ENCODE assay signal across 22 cellular contexts in the genomic region with DNA sequence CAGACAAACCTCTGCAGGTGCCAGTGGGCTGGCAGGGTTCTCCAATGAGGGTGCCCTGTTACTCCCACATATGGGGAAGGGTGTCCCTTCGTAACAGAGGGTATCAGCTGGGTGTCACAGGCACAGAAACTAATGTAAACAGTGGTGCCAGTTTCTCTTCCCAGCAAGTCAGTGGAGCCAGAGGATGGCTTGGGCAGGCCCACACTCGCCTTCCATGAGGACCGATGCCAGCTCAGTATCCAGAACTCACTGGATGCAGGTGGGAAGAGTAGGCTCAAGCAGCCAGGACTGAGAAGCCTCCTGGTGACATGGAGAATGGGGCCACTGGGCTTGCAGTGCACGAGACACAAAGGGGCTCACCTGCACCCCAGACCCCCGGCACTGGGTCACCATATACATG. TPM values are rescaled to one million over a fixed set of nuclear protein-coding genes. Genes with fewer than 3 reads are reported as not detected.
"Had no signal": no experiment of that assay in that cellular context is flagged by ENCODE, and none has a peak within 500 bp of the region (broad histone marks: within the 10 kb centered on the region; RNA-seq: fewer than 3 reads in every experiment).

No MANE protein-coding gene starts in this region.

- ATAC-seq: activated naive CD4-positive, alpha-beta T cell treated with anti-CD3 and anti-CD28 coated beads, Interleukin-2, amount 50 U/mL, for 72 hours; activated T-cell treated with anti-CD3 and anti-CD28 coated beads, Interleukin-2, amount 50 U/mL, for 72 hours; left cardiac atrium; sciatic nerve; WTC11 had no signal

- DNase-seq: activated CD4-positive, alpha-beta T cell treated with anti-CD3 and anti-CD28 coated beads for 4 hours; activated CD8-positive, alpha-beta memory T cell treated with anti-CD3 and anti-CD28 coated beads, Interleukin-2, amount 50 U/mL, for 48 hours; activated gamma-delta T cell; activated T-cell treated with anti-CD3 and anti-CD28 coated beads, Interleukin-2, amount 50 U/mL, for 72 hours; cortex of kidney; effector CD4-positive, alpha-beta T cell; heart left ventricle; left cardiac atrium; lower lobe of right lung; nephron progenitor cell; spleen; trophoblast cell had no signal

- H3K27ac ChIP-seq: heart left ventricle, lower lobe of right lung, spleen, suprapubic skin had no signal

- H3K27ac Mint-ChIP-seq: activated naive CD4-positive, alpha-beta T cell treated with anti-CD3 and anti-CD28 coated beads, Interleukin-2, amount 50 U/mL, for 72 hours; activated T-cell treated with anti-CD3 and anti-CD28 coated beads, Interleukin-2, amount 50 U/mL, for 72 hours; mesothelial cell of epicardium; nephron progenitor cell; stimulated activated naive CD8-positive, alpha-beta T cell treated with anti-CD3 and anti-CD28 coated beads, Interleukin-15, Interleukin-2, amounts not matched to agents 100 ng/mL and 50 ng/mL, for 24 hours; WTC11 had no signal

- H3K9me3 Mint-ChIP-seq: activated naive CD4-positive, alpha-beta T cell treated with anti-CD3 and anti-CD28 coated beads, Interleukin-2, amount 50 U/mL, for 72 hours; activated T-cell treated with anti-CD3 and anti-CD28 coated beads, Interleukin-2, amount 50 U/mL, for 72 hours; brain; mesothelial cell of epicardium; nephron progenitor cell; stimulated activated naive CD8-positive, alpha-beta T cell treated with anti-CD3 and anti-CD28 coated beads, Interleukin-15, Interleukin-2, amounts not matched to agents 100 ng/mL and 50 ng/mL, for 24 hours had no signal

- H3K4me3 Mint-ChIP-seq: activated T-cell treated with anti-CD3 and anti-CD28 coated beads, Interleukin-2, amount 50 U/mL, for 72 hours; brain; mesothelial cell of epicardium; nephron progenitor cell; stimulated activated naive CD8-positive, alpha-beta T cell treated with anti-CD3 and anti-CD28 coated beads, Interleukin-15, Interleukin-2, amounts not matched to agents 100 ng/mL and 50 ng/mL, for 24 hours; WTC11 had no signal

- H3K4me1 Mint-ChIP-seq: brain, mesothelial cell of epicardium had no signal

- H3K36me3 Mint-ChIP-seq: activated naive CD4-positive, alpha-beta T cell treated with anti-CD3 and anti-CD28 coated beads, Interleukin-2, amount 50 U/mL, for 72 hours; brain; mesothelial cell of epicardium had no signal

RNA-seq across cellular contexts. Expression of a gene that starts 30.4 kb away (rescaled TPM):
- total RNA-seq: activated naive CD4-positive, alpha-beta T cell treated with anti-CD3 and anti-CD28 coated beads, Interleukin-2, amount 50 U/mL, for 72 hours; activated T-cell treated with anti-CD3 and anti-CD28 coated beads, Interleukin-2, amount 50 U/mL, for 72 hours; endothelial cell of umbilical vein; pulmonary artery endothelial cell; sciatic nerve; T-helper 2 cell treated with Interferon-gamma antibody and Interleukin-4, amounts not matched to agents 100 ng/mL and 5 ng/mL, for 36 hours had no signal
